8 cellular contexts compared by ENCODE assay signal in the genomic region with DNA sequence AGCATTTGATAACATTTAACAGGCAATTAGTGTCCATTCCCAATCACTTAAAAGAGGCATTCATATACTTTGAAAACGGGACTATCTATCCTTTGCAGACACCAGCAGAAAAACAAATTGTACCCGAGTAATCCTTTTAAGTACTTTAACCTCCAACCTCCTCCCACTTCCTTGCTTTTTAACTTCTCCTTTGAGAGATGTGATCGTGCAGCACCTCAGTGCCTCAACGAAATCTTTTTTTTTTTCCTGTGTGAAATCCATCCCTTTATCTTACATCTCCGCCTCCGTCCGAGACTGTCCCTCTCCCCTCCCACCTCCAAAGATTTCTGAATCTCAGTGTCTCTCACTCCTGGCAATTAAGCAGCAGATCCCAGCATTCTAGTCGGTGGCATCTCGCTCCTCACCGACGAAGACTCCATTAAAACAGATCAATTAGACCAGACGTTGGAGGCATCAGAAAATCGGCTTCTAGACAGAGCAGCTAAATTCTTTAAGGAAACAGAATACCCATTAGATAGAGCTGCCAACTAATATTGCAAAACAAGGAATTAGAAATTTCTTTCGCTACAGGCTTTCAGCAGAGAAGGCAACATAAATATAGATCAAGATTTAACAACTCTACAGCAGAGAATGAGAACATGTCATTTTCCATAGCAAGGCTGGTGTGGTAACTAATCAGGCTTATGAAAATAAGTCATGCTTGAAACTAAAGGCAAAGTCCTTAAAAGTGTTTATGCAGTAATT. TPM values are rescaled to one million over a fixed set of nuclear protein-coding genes. Genes with fewer than 3 reads are reported as not detected.
A peak's percentile ranks its signal among the peaks of the same experiment; 100 is the strongest.
DNase-seq lines count a peak whose midpoint lies in the region; ATAC-seq and TF ChIP-seq lines count a peak whose summit lies in the region.
"Had no signal": no experiment of that assay in that cellular context is flagged by ENCODE, and none has a peak within 500 bp of the region (broad histone marks: within the 10 kb centered on the region; RNA-seq: fewer than 3 reads in every experiment).

No MANE protein-coding gene starts in this region.

- H3K9ac ChIP-seq in MM.1S (ENCODE audit: low read length): no peak overlapping the region

- H3K4me1 ChIP-seq in MM.1S (ENCODE audit: low read length): no peaks in the 10 kb centered on the region
- H3K4me1 ChIP-seq in osteoblast (ENCODE audit: insufficient read depth, low read length): peaks cover 21% of the 10 kb centered on the region
- H3K4me1 ChIP-seq in upper lobe of right lung: peaks cover 23% of the 10 kb centered on the region

- H2AFZ ChIP-seq in MM.1S (ENCODE audit: low read length): no peak overlapping the region
- H2AFZ ChIP-seq in osteoblast (ENCODE audit: low read length): no peak overlapping the region

- in situ Hi-C loops in GM13976 (cut with MboI; ENCODE audit: low sequenced_read_pairs, unreplicated experiment): no loop called here

- intact Hi-C loops in upper lobe of right lung (cut with DNase I): no loop called here

- H3K9me3 ChIP-seq in MM.1S (replicated peaks; ENCODE audit: insufficient read depth, low read length) (no peaks in the 10 kb centered on the region), osteoblast (ENCODE audit: low read depth, low read length) (no peaks in the 10 kb centered on the region), upper lobe of right lung (no peaks in the 10 kb centered on the region)

- ATAC-seq in upper lobe of right lung: no peak

- DNase-seq in ELF-1 (ENCODE audit: low read depth, low spot score) (peak; percentile 6), MM.1S (no peak), osteoblast (ENCODE audit: insufficient read length, low spot score, missing footprints) (peak; percentile 25), GM13976 (ENCODE audit: low spot score) (no peak), NCI-H1092 (lab: John Stamatoyannopoulos, UW) (no peak), upper lobe of right lung (no peak)
- DNase-seq: mammary epithelial cell had no signal

- H3K27ac ChIP-seq in MM.1S (ENCODE audit: low read length) (no peak overlapping the region), cingulate gyrus (ENCODE audit: low read depth, low read length) (peak overlapping the region; percentile 80), osteoblast (ENCODE audit: low read depth, low read length) (no peak overlapping the region), upper lobe of right lung (no peak overlapping the region)

- H4K20me1 ChIP-seq in MM.1S (ENCODE audit: insufficient read depth, low read length) (no peaks in the 10 kb centered on the region), osteoblast (ENCODE audit: insufficient read depth, low read length) (no peaks in the 10 kb centered on the region)

- no peaks in the 10 kb centered on the region for H3F3A ChIP-seq in MM.1S (ENCODE audit: insufficient read depth, low read length)

- H3K27me3 ChIP-seq in MM.1S (replicated peaks; ENCODE audit: insufficient read depth, low read length) (no peaks in the 10 kb centered on the region), osteoblast (ENCODE audit: insufficient read depth, low read length) (peaks cover 83% of the 10 kb centered on the region), upper lobe of right lung (peaks cover 92% of the 10 kb centered on the region)

- no peaks in the 10 kb centered on the region for H3K79me2 ChIP-seq in MM.1S (ENCODE audit: low read length)
- no peaks in the 10 kb centered on the region for H3K79me2 ChIP-seq in osteoblast (ENCODE audit: insufficient read depth, low read length)

- no peak overlapping the region for H3K4me3 ChIP-seq in MM.1S (ENCODE audit: low read length)
- H3K4me3 ChIP-seq in osteoblast (ENCODE audit: insufficient read depth, low read length): peak overlapping the region; percentile 75
- H3K4me3 ChIP-seq in upper lobe of right lung: no peak overlapping the region

- H3K9me2 ChIP-seq in MM.1S (replicated peaks; ENCODE audit: insufficient read depth, low read length): no peaks in the 10 kb centered on the region

- H3K4me2 ChIP-seq in MM.1S (ENCODE audit: low read depth, low read length) (peak overlapping the region; percentile 75; the same call in 1 of the 2 replicates), osteoblast (ENCODE audit: insufficient read depth, low read length) (peak overlapping the region; percentile 90)

- H3K36me3 ChIP-seq in MM.1S (replicated peaks; ENCODE audit: insufficient read depth, low read length) (no peaks in the 10 kb centered on the region), osteoblast (ENCODE audit: insufficient read depth, low read length) (no peaks in the 10 kb centered on the region), upper lobe of right lung (no peaks in the 10 kb centered on the region)

- TF ChIP-seq CTCF in MM.1S (IDR thresholded peaks at IDR 0.05; ENCODE audit: low read length): no peak
- TF ChIP-seq CTCF in osteoblast (IDR thresholded peaks at IDR 0.05; ENCODE audit: extremely low read depth, low read depth, low read length): no peak
- no peak for TF ChIP-seq CTCF in GM13976 (IDR thresholded peaks at IDR 0.05; ENCODE audit: borderline replicate concordance, control extremely low read depth, extremely low read depth, insufficient read depth, missing control alignments)
- TF ChIP-seq CTCF in upper lobe of right lung (IDR thresholded peaks at IDR 0.05): no peak

RNA-seq across cellular contexts. Expression of a gene that starts 1.9 kb away (rescaled TPM):
- under 0.01 TPM in 2 replicates for total RNA-seq in osteoblast
- not detected for total RNA-seq in upper lobe of right lung
- total RNA-seq: mammary epithelial cell had no signal

Comparison
In these comparisons a context has a peak if more than half of its experiments do, and no peak if none do; other contexts are left out.
1. DNase-seq: peak in ELF-1 (single experiment) and osteoblast (single experiment); none in MM.1S (single experiment), GM13976 (single experiment), NCI-H1092 (single experiment) and upper lobe of right lung (single experiment).